ENCODE assay signal across 20 cellular contexts in the genomic region with DNA sequence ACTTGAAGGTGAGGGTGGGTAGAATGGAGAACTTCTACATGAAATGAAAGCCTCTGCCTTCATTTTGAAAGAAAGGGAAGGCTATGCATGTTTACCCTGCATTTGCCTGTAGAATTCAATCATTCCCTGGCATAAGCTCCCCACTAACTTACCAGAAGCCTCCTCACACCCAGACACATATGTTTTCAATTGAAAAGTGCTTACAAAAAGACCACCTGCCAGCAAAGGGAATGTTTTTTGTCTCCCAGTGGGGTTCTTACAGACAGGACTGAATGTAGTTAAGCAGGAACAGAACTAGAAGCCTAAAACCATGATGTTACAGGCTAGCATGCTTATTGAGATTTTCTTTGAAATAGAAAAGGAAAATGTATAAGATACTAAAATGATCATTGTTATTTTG.
DNase-seq lines count a peak whose midpoint lies in the region; ATAC-seq and TF ChIP-seq lines count a peak whose summit lies in the region.
"Had no signal": no experiment of that assay in that cellular context is flagged by ENCODE, and none has a peak within 500 bp of the region (broad histone marks: within the 10 kb centered on the region; RNA-seq: fewer than 3 reads in every experiment).

No MANE protein-coding gene starts in this region.

- H3K27me3 Mint-ChIP-seq in GM23338 (ENCODE audit: insufficient read depth, low read depth, poor library complexity) = no peaks in the 10 kb centered on the region
- H3K27me3 Mint-ChIP-seq in mesothelial cell of epicardium (ENCODE audit: low read depth) = no peaks in the 10 kb centered on the region
- H3K27me3 Mint-ChIP-seq in activated naive CD8-positive, alpha-beta T cell treated with anti-CD3 and anti-CD28 coated beads, Interleukin-2, amount 50 U/mL, for 24 hours = no peaks in the 10 kb centered on the region
- peaks cover 3% of the 10 kb centered on the region for H3K27me3 Mint-ChIP-seq in activated naive CD8-positive, alpha-beta T cell treated with anti-CD3 and anti-CD28 coated beads for 36 hours
- H3K27me3 Mint-ChIP-seq: B cell; stimulated activated naive B cell treated with anti-CD40 and anti-IgM and Interleukin-4, amounts not matched to agents 10 μg/mL and 1 μg/mL and 100 μg/mL, for 72 hours had no signal

- H4K20me1 ChIP-seq in GM23338 (replicated peaks; ENCODE audit: insufficient read depth) = no peaks in the 10 kb centered on the region

- peak overlapping the region; percentile 27 for H3K4me2 ChIP-seq in GM23338

- DNase-seq in GM23338 (ENCODE audit: low spot score) = peak; percentile 32
- peak; percentile 21 for DNase-seq in RPMI7951 (ENCODE audit: low read depth)
- DNase-seq in fibroblast of gingiva (ENCODE audit: low read depth) = peak; percentile 33
- no peak for DNase-seq in mesothelial cell of epicardium (ENCODE audit: low spot score in 2 of 2, unreplicated experiment in 2 of 2)
- DNase-seq in activated naive CD8-positive, alpha-beta T cell treated with anti-CD3 and anti-CD28 coated beads, Interleukin-2, amount 50 U/mL, for 24 hours = no peak
- no peak for DNase-seq in activated naive CD8-positive, alpha-beta T cell treated with anti-CD3 and anti-CD28 coated beads for 36 hours
- no peak for DNase-seq in left colon
- DNase-seq: activated naive CD4-positive, alpha-beta T cell treated with Interleukin-2 at 50 U/mL for 16 hours; dorsolateral prefrontal cortex; KBM-7; naive thymus-derived CD8-positive, alpha-beta T cell; NCI-H2171; NCI-H774; stimulated activated naive B cell treated with anti-CD40 and anti-IgM and Interleukin-4, amounts not matched to agents 10 μg/mL and 1 μg/mL and 100 μg/mL, for 72 hours; transverse colon had no signal

- H3K4me1 Mint-ChIP-seq in GM23338 (peaks cover 38% of the 10 kb centered on the region), mesothelial cell of epicardium (peaks cover 32% of the 10 kb centered on the region)
- H3K4me1 Mint-ChIP-seq in activated naive CD8-positive, alpha-beta T cell treated with anti-CD3 and anti-CD28 coated beads, Interleukin-2, amount 50 U/mL, for 24 hours = no peaks in the 10 kb centered on the region
- no peaks in the 10 kb centered on the region for H3K4me1 Mint-ChIP-seq in activated naive CD8-positive, alpha-beta T cell treated with anti-CD3 and anti-CD28 coated beads for 36 hours
- H3K4me1 Mint-ChIP-seq: B cell; stimulated activated naive B cell treated with anti-CD40 and anti-IgM and Interleukin-4, amounts not matched to agents 10 μg/mL and 1 μg/mL and 100 μg/mL, for 72 hours had no signal

- no peak for TF ChIP-seq CTCF in GM23338 (conservative IDR thresholded peaks at IDR 0.05; ENCODE audit: low read depth in 2 of 2)
- no peak for TF ChIP-seq CTCF in mesothelial cell of epicardium (IDR thresholded peaks at IDR 0.05; ENCODE audit: unreplicated experiment)

- H3K4me3 ChIP-seq in GM23338 = no peak overlapping the region
- H3K4me3 ChIP-seq: dorsolateral prefrontal cortex, esophagus muscularis mucosa, lung, transverse colon had no signal

- intact Hi-C loops in left colon (cut with DNase I, micrococcal nuclease) = no loop called here

- ATAC-seq in GM23338 (peak; percentile 77), GM21786 (IDR thresholded peaks at IDR 0.05; ENCODE audit: unreplicated experiment) (no peak), left colon (no peak)
- no peak for ATAC-seq in activated naive CD8-positive, alpha-beta T cell treated with anti-CD3 and anti-CD28 coated beads, Interleukin-2, amount 50 U/mL, for 24 hours
- ATAC-seq: naive thymus-derived CD8-positive, alpha-beta T cell; stimulated activated naive B cell treated with anti-CD40 and anti-IgM and Interleukin-4, amounts not matched to agents 10 μg/mL and 1 μg/mL and 100 μg/mL, for 72 hours had no signal

- no peaks in the 10 kb centered on the region for H3K27me3 ChIP-seq in GM23338 (ENCODE audit: insufficient read depth)
- H3K27me3 ChIP-seq: esophagus muscularis mucosa, transverse colon had no signal

- no peaks in the 10 kb centered on the region for H3K9me3 Mint-ChIP-seq in GM23338
- peaks cover 6% of the 10 kb centered on the region for H3K9me3 Mint-ChIP-seq in mesothelial cell of epicardium
- H3K9me3 Mint-ChIP-seq in activated naive CD8-positive, alpha-beta T cell treated with anti-CD3 and anti-CD28 coated beads, Interleukin-2, amount 50 U/mL, for 24 hours = no peaks in the 10 kb centered on the region
- no peaks in the 10 kb centered on the region for H3K9me3 Mint-ChIP-seq in activated naive CD8-positive, alpha-beta T cell treated with anti-CD3 and anti-CD28 coated beads for 36 hours

- H3K4me1 ChIP-seq in GM23338 (ENCODE audit: insufficient read depth) = peaks cover 31% of the 10 kb centered on the region
- H3K4me1 ChIP-seq: transverse colon had no signal

- H3K36me3 ChIP-seq in GM23338 (ENCODE audit: insufficient read depth) = no peaks in the 10 kb centered on the region
- H3K36me3 ChIP-seq: esophagus muscularis mucosa, transverse colon had no signal

- H3K36me3 Mint-ChIP-seq in GM23338 (ENCODE audit: low read depth) = no peaks in the 10 kb centered on the region; the same call in 2 of the 3 replicates
- no peaks in the 10 kb centered on the region for H3K36me3 Mint-ChIP-seq in mesothelial cell of epicardium
- H3K36me3 Mint-ChIP-seq in activated naive CD8-positive, alpha-beta T cell treated with anti-CD3 and anti-CD28 coated beads, Interleukin-2, amount 50 U/mL, for 24 hours (ENCODE audit: low read depth) = no peaks in the 10 kb centered on the region
- no peaks in the 10 kb centered on the region for H3K36me3 Mint-ChIP-seq in activated naive CD8-positive, alpha-beta T cell treated with anti-CD3 and anti-CD28 coated beads for 36 hours
- H3K36me3 Mint-ChIP-seq: stimulated activated naive B cell treated with anti-CD40 and anti-IgM and Interleukin-4, amounts not matched to agents 10 μg/mL and 1 μg/mL and 100 μg/mL, for 72 hours had no signal

- no peaks in the 10 kb centered on the region for H3K79me2 ChIP-seq in GM23338 (replicated peaks; ENCODE audit: insufficient read depth)

- H3K27ac Mint-ChIP-seq in GM23338 = peak overlapping the region; percentile 89
- peak overlapping the region; percentile 31 for H3K27ac Mint-ChIP-seq in mesothelial cell of epicardium
- no peak overlapping the region for H3K27ac Mint-ChIP-seq in activated naive CD8-positive, alpha-beta T cell treated with anti-CD3 and anti-CD28 coated beads, Interleukin-2, amount 50 U/mL, for 24 hours
- no peak overlapping the region for H3K27ac Mint-ChIP-seq in activated naive CD8-positive, alpha-beta T cell treated with anti-CD3 and anti-CD28 coated beads for 36 hours
- H3K27ac Mint-ChIP-seq: B cell; stimulated activated naive B cell treated with anti-CD40 and anti-IgM and Interleukin-4, amounts not matched to agents 10 μg/mL and 1 μg/mL and 100 μg/mL, for 72 hours had no signal

- H3F3A ChIP-seq in GM23338 (replicated peaks; ENCODE audit: low read depth) = no peaks in the 10 kb centered on the region

- H3K27ac ChIP-seq in GM23338 (ENCODE audit: low read depth) = peak overlapping the region; percentile 77; the same call in 1 of the 2 replicates
- H3K27ac ChIP-seq: esophagus muscularis mucosa, HL-60, transverse colon had no signal

- no peak overlapping the region for H2AFZ ChIP-seq in GM23338

- H3K4me3 Mint-ChIP-seq in GM23338 (peak overlapping the region; percentile 17; the same call in 1 of the 3 replicates), mesothelial cell of epicardium (no peak overlapping the region)
- no peak overlapping the region for H3K4me3 Mint-ChIP-seq in activated naive CD8-positive, alpha-beta T cell treated with anti-CD3 and anti-CD28 coated beads, Interleukin-2, amount 50 U/mL, for 24 hours
- H3K4me3 Mint-ChIP-seq in activated naive CD8-positive, alpha-beta T cell treated with anti-CD3 and anti-CD28 coated beads for 36 hours = no peak overlapping the region
- H3K4me3 Mint-ChIP-seq: B cell; naive thymus-derived CD8-positive, alpha-beta T cell; stimulated activated naive B cell treated with anti-CD40 and anti-IgM and Interleukin-4, amounts not matched to agents 10 μg/mL and 1 μg/mL and 100 μg/mL, for 72 hours had no signal

- H3K9me2 ChIP-seq in GM23338 (ENCODE audit: insufficient read depth) = no peaks in the 10 kb centered on the region

TF ChIP-seq in GM23338, 12 proteins besides CTCF, POLR2A, EP300 and RAD21 (continues in another document):
- TF ChIP-seq EZH2phosphoT487 (IDR thresholded peaks at IDR 0.05; ENCODE audit: unreplicated experiment) (no peak), POLR2AphosphoS5 (IDR thresholded peaks at IDR 0.05; ENCODE audit: low read depth) (no peak), STAT1 (IDR thresholded peaks at IDR 0.05; ENCODE audit: unreplicated experiment) (no peak), ZNF114 (CRISPR knock-in tag; IDR thresholded peaks at IDR 0.05) (no peak)

Comparison
In these comparisons a context has a peak if more than half of its experiments do, and no peak if none do; other contexts are left out.
1. DNase-seq: peak in GM23338 (single experiment), RPMI7951 (single experiment) and fibroblast of gingiva (single experiment); none in mesothelial cell of epicardium (0 of 2), activated naive CD8-positive, alpha-beta T cell treated with anti-CD3 and anti-CD28 coated beads, Interleukin-2, amount 50 U/mL, for 24 hours (single experiment), activated naive CD8-positive, alpha-beta T cell treated with anti-CD3 and anti-CD28 coated beads for 36 hours (single experiment) and left colon (0 of 2).
2. H3K27ac Mint-ChIP-seq: peak in GM23338 (single experiment) and mesothelial cell of epicardium (single experiment); none in activated naive CD8-positive, alpha-beta T cell treated with anti-CD3 and anti-CD28 coated beads, Interleukin-2, amount 50 U/mL, for 24 hours (single experiment) and activated naive CD8-positive, alpha-beta T cell treated with anti-CD3 and anti-CD28 coated beads for 36 hours (single experiment).